Comparison of ENCODE assay signal across 26 cellular contexts in the genomic region with DNA sequence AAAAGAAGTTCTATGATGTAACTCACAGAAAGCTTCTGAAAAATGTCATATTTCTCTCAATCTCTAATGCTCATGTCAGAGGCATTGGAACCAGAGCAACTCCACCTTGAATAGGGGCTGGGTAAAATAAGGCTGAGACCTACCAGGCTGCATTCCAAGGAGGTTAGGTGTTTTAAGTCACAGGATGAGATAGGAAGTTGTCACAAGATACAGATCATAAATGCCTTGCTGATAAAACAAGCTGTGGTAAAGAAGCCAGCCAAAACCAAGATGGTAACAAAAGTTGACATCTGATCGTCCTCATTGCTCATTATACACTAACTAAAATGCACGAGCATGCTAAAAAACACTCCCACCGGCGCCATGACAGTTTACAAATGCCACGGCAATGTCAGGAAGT.
"Had no signal": no experiment of that assay in that cellular context is flagged by ENCODE, and none has a peak within 500 bp of the region (broad histone marks: within the 10 kb centered on the region; RNA-seq: fewer than 3 reads in every experiment).

No MANE protein-coding gene starts in this region.

- H3K27me3 Mint-ChIP-seq: activated B cell treated with CpG ODN at 0.5 μM for 24 hours; activated CD4-positive, alpha-beta T cell treated with anti-CD3 and anti-CD28 coated beads for 36 hours; activated naive CD8-positive, alpha-beta T cell treated with anti-CD3 and anti-CD28 coated beads, Interleukin-2, amount 10 ng/mL, durations not matched to agents 7 days and 5 days; memory B cell had no signal

- H3K4me1 Mint-ChIP-seq: activated B cell treated with CpG ODN at 0.5 μM for 24 hours; activated CD4-positive, alpha-beta T cell treated with anti-CD3 and anti-CD28 coated beads for 36 hours; activated naive CD8-positive, alpha-beta T cell treated with anti-CD3 and anti-CD28 coated beads, Interleukin-2, amount 10 ng/mL, durations not matched to agents 7 days and 5 days; immature natural killer cell; memory B cell; nephron had no signal

- H3K4me1 ChIP-seq: psoas muscle, right atrium auricular region, upper lobe of right lung had no signal

- H3K9me3 Mint-ChIP-seq: activated T-cell treated with anti-CD3 and anti-CD28 coated beads, Interleukin-2, amount 50 U/mL, for 4 hours; nephron had no signal

- H3K4me3 Mint-ChIP-seq: activated B cell treated with CpG ODN at 0.5 μM for 24 hours; activated CD4-positive, alpha-beta T cell treated with anti-CD3 and anti-CD28 coated beads for 36 hours; activated naive CD8-positive, alpha-beta T cell treated with anti-CD3 and anti-CD28 coated beads, Interleukin-2, amount 10 ng/mL, durations not matched to agents 7 days and 5 days; activated T-cell treated with anti-CD3 and anti-CD28 coated beads, Interleukin-2, amount 50 U/mL, for 4 hours; immature natural killer cell; memory B cell; nephron; T-helper 1 cell treated with Interleukin-12 subunit alpha and Interleukin-12 subunit beta and Interleukin-4 antibody, amounts not matched to agents 30 μg/mL and 1 μg/mL, for 36 hours had no signal

- H3K27ac ChIP-seq: cardiac muscle cell, neutrophil, ovary, psoas muscle, right atrium auricular region, thoracic aorta, upper lobe of right lung had no signal

- H3K27ac Mint-ChIP-seq: activated B cell treated with CpG ODN at 0.5 μM for 24 hours; activated CD4-positive, alpha-beta T cell treated with anti-CD3 and anti-CD28 coated beads for 36 hours; activated naive CD8-positive, alpha-beta T cell treated with anti-CD3 and anti-CD28 coated beads, Interleukin-2, amount 10 ng/mL, durations not matched to agents 7 days and 5 days; immature natural killer cell; memory B cell; nephron; T-helper 1 cell treated with Interleukin-12 subunit alpha and Interleukin-12 subunit beta and Interleukin-4 antibody, amounts not matched to agents 30 μg/mL and 1 μg/mL, for 36 hours had no signal

- H3K27me3 ChIP-seq: cardiac muscle cell, neutrophil, ovary, right atrium auricular region, upper lobe of right lung had no signal

- H3K9me3 ChIP-seq: neutrophil, ovary, psoas muscle, right atrium auricular region, thoracic aorta, upper lobe of right lung had no signal

- ATAC-seq: activated CD4-positive, alpha-beta T cell treated with anti-CD3 and anti-CD28 coated beads for 36 hours; activated T-cell treated with anti-CD3 and anti-CD28 coated beads, Interleukin-2, amount 50 U/mL, for 4 hours; psoas muscle; upper lobe of right lung had no signal

- DNase-seq: activated B cell treated with CpG ODN at 0.5 μM for 24 hours; activated CD4-positive, alpha-beta T cell treated with anti-CD3 and anti-CD28 coated beads for 36 hours; activated CD4-positive, alpha-beta T cell treated with anti-CD3 and anti-CD28 coated beads, Interleukin-2, amount 50 U/mL, for 4 hours; activated CD8-positive, alpha-beta memory T cell treated with anti-CD3 and anti-CD28 coated beads for 24 hours; activated CD8-positive, alpha-beta memory T cell treated with anti-CD3 and anti-CD28 coated beads, Interleukin-2, amount 50 U/mL, for 4 hours; activated naive CD4-positive, alpha-beta T cell treated with Interleukin-2 at 50 U/mL for 16 hours; activated naive CD8-positive, alpha-beta T cell treated with anti-CD3 and anti-CD28 coated beads, Interleukin-2, amount 10 ng/mL, durations not matched to agents 7 days and 5 days; activated T-cell treated with anti-CD3 and anti-CD28 coated beads, Interleukin-2, amount 50 U/mL, for 4 hours; amniotic stem cell; cortex of kidney; erythroblast; foreskin fibroblast; immature natural killer cell; ovary; psoas muscle; stimulated activated CD4-positive, alpha-beta T cell treated with anti-CD3 and anti-CD28 coated beads, Interleukin-4, amount 100 ng/mL, for 24 hours; stimulated activated naive CD4-positive, alpha-beta T cell treated with Interleukin-2 at 50 U/mL for 16 hours; T1000; upper lobe of right lung had no signal

- H3K4me3 ChIP-seq: cardiac muscle cell, ovary, psoas muscle, right atrium auricular region, thoracic aorta, upper lobe of right lung had no signal

- H3K36me3 Mint-ChIP-seq: activated naive CD8-positive, alpha-beta T cell treated with anti-CD3 and anti-CD28 coated beads, Interleukin-2, amount 10 ng/mL, durations not matched to agents 7 days and 5 days; immature natural killer cell; memory B cell had no signal

- H3K36me3 ChIP-seq: cardiac muscle cell, neutrophil, ovary, right atrium auricular region, thoracic aorta, upper lobe of right lung had no signal
